11 cellular contexts compared by ENCODE assay signal in genomic region chr7:88759956-88760515, GRCh38. TPM values are rescaled to one million over a fixed set of nuclear protein-coding genes. Genes with fewer than 3 reads are reported as not detected.
A peak's percentile ranks its signal among the peaks of the same experiment; 100 is the strongest.
DNase-seq lines count a peak whose midpoint lies in the region; ATAC-seq and TF ChIP-seq lines count a peak whose summit lies in the region.
"Had no signal": no experiment of that assay in that cellular context is flagged by ENCODE, and none has a peak within 500 bp of the region (broad histone marks: within the 10 kb centered on the region; RNA-seq: fewer than 3 reads in every experiment).

No MANE protein-coding gene starts in this region.

- peak; percentile 20 for DNase-seq in NCI-H1105 treated with DMSO at 0.1 percent for 48 hours (lab: John Stamatoyannopoulos, UW)
- DNase-seq in NCI-H1105 (lab: John Stamatoyannopoulos, UW) = no peak
- DNase-seq in skeletal muscle cell (ENCODE audit: low read depth) = no peak
- no peak for DNase-seq in stimulated activated naive CD4-positive, alpha-beta T cell (lab: John Stamatoyannopoulos, UW)
- no peak for DNase-seq in SHP77 (lab: John Stamatoyannopoulos, UW)
- no peak for DNase-seq in G401 (ENCODE audit: low spot score)
- DNase-seq: 8988T had no signal

- in situ Hi-C loops in G401 (cut with HindIII; ENCODE audit: low sequenced_read_pairs) = no loop called here

- ATAC-seq in SK-N-SH treated with all-trans-retinoic acid at 6 μM for 48 hours = peak; percentile 23

- peaks cover 38% of the 10 kb centered on the region for H3K27me3 ChIP-seq in iPS-15b (ENCODE audit: control insufficient read depth, insufficient read depth, low read length)

- H3K4me3 ChIP-seq in iPS-15b (ENCODE audit: low read depth, low read length) (peak overlapping the region; percentile 60), skeletal muscle cell (ENCODE audit: low read depth, low read length) (peak overlapping the region; percentile 20)

- no peaks in the 10 kb centered on the region for H3K9me3 ChIP-seq in iPS-15b (ENCODE audit: control insufficient read depth, insufficient read depth, low read length)

- H3K4me1 ChIP-seq in iPS-15b (ENCODE audit: control insufficient read depth, insufficient read depth, low read length) = peaks cover 3% of the 10 kb centered on the region

- no peaks in the 10 kb centered on the region for H3K36me3 ChIP-seq in iPS-15b (ENCODE audit: control insufficient read depth, insufficient read depth, low read length)

- H3K9ac ChIP-seq in iPS-15b (ENCODE audit: low read depth, low read length) = no peak overlapping the region

TF ChIP-seq in SK-N-SH treated with all-trans-retinoic acid at 6 μM for 48 hours, 23 proteins besides CTCF, POLR2A, EP300 and RAD21:
- no peak for TF ChIP-seq TSHZ2 (CRISPR knock-in tag; IDR thresholded peaks at IDR 0.05)
- TF ChIP-seq ZNF8 (CRISPR knock-in tag; IDR thresholded peaks at IDR 0.05) = no peak
- no peak for TF ChIP-seq GLIS3 (CRISPR knock-in tag; IDR thresholded peaks at IDR 0.05)
- TF ChIP-seq OSR1 (CRISPR knock-in tag; IDR thresholded peaks at IDR 0.05) = no peak
- no peak for TF ChIP-seq CREB5 (CRISPR knock-in tag; IDR thresholded peaks at IDR 0.05; ENCODE audit: low read depth)
- TF ChIP-seq ESRRG (CRISPR knock-in tag; IDR thresholded peaks at IDR 0.05) = no peak
- no peak for TF ChIP-seq CSDC2 (CRISPR knock-in tag; IDR thresholded peaks at IDR 0.05)
- no peak for TF ChIP-seq CSRNP3 (CRISPR knock-in tag; IDR thresholded peaks at IDR 0.05)
- no peak for TF ChIP-seq PATZ1 (CRISPR knock-in tag; IDR thresholded peaks at IDR 0.05; ENCODE audit: borderline replicate concordance)
- no peak for TF ChIP-seq ZFP30 (CRISPR knock-in tag; IDR thresholded peaks at IDR 0.05)
- TF ChIP-seq ZNF565 (CRISPR knock-in tag; conservative IDR thresholded peaks at IDR 0.05; ENCODE audit: low read depth) = no peak
- no peak for TF ChIP-seq ZFP3 (CRISPR knock-in tag; IDR thresholded peaks at IDR 0.05)
- TF ChIP-seq ZNF70 (CRISPR knock-in tag; IDR thresholded peaks at IDR 0.05) = no peak
- TF ChIP-seq PPARA (CRISPR knock-in tag; IDR thresholded peaks at IDR 0.05; ENCODE audit: borderline replicate concordance) = no peak
- no peak for TF ChIP-seq ARNTL (CRISPR knock-in tag; IDR thresholded peaks at IDR 0.05; ENCODE audit: borderline replicate concordance, low read depth)
- TF ChIP-seq TOX (CRISPR knock-in tag; IDR thresholded peaks at IDR 0.05; ENCODE audit: borderline replicate concordance) = no peak
- TF ChIP-seq POU6F1 (CRISPR knock-in tag; IDR thresholded peaks at IDR 0.05; ENCODE audit: borderline replicate concordance, low read depth) = no peak
- no peak for TF ChIP-seq BACH2 (CRISPR knock-in tag; IDR thresholded peaks at IDR 0.05; ENCODE audit: borderline replicate concordance)

RNA-seq across cellular contexts. Expression of gene ZNF804B, which starts 0.5 kb away (rescaled TPM):
- not detected in 2 replicates for total RNA-seq in G401 (2014; rRNA removed; shearing (Covaris generic))
- total RNA-seq: activated T-helper 1 cell treated with anti-CD3 and anti-CD28 coated beads, Interleukin-12 subunit alpha, Interleukin-12 subunit beta, Interleukin-2, Interleukin-4 antibody, amounts not matched to agents 30 ng/mL and 10 ng/mL and 1 ng/mL, durations not matched to agents 14 hours and 24 hours and 36 hours had no signal

RNA-seq across cellular contexts. Expression of gene TEX47, which starts 35.5 kb away (rescaled TPM):
- not detected in 2 replicates for total RNA-seq in G401 (2014; rRNA removed; shearing (Covaris generic))
- total RNA-seq: activated T-helper 1 cell treated with anti-CD3 and anti-CD28 coated beads, Interleukin-12 subunit alpha, Interleukin-12 subunit beta, Interleukin-2, Interleukin-4 antibody, amounts not matched to agents 30 ng/mL and 10 ng/mL and 1 ng/mL, durations not matched to agents 14 hours and 24 hours and 36 hours; occipital lobe had no signal
